ENCODE assay signal across 25 cellular contexts in genomic region chr12:79203103-79203502, GRCh38.
A peak's percentile ranks its signal among the peaks of the same experiment; 100 is the strongest.
DNase-seq lines count a peak whose midpoint lies in the region; ATAC-seq, FAIRE-seq and TF ChIP-seq lines count a peak whose summit lies in the region.
"Had no signal": no experiment of that assay in that cellular context is flagged by ENCODE, and none has a peak within 500 bp of the region (broad histone marks: within the 10 kb centered on the region; RNA-seq: fewer than 3 reads in every experiment).

No MANE protein-coding gene starts in this region.

- peak; percentile 17 for FAIRE-seq in GM12892 (lab: Jason Lieb, UNC)
- FAIRE-seq: H1, HepG2, K562 had no signal

- DNase-seq in NCI-H1092 treated with DMSO at 0.1 percent for 48 hours (lab: John Stamatoyannopoulos, UW): peak; percentile 18
- no peak for DNase-seq in NCI-H1092 (lab: John Stamatoyannopoulos, UW)
- no peak for DNase-seq in GM12892 (ENCODE audit: insufficient read length)
- DNase-seq in OCI-M1 (lab: John Stamatoyannopoulos, UW): peak; percentile 47
- peak; percentile 26 for DNase-seq in dermis blood vessel endothelial cell
- DNase-seq: EL, GF-D8, MM.1S, NCI-H1048, NCI-H1436 treated with DMSO at 0.1 percent for 48 hours, NCI-H2081 treated with DMSO at 0.1 percent for 48 hours, NCI-H226, NCI-H510A treated with DMSO at 0.1 percent for 48 hours, NCI-H82, RPMI8226, SHP77, SW 1271, T-helper 17 cell had no signal

- ATAC-seq in GM18519 (IDR thresholded peaks at IDR 0.05; ENCODE audit: low FRiP score, unreplicated experiment) (no peak), HG02970 (IDR thresholded peaks at IDR 0.05; ENCODE audit: low FRiP score, unreplicated experiment) (no peak), HG03460 (IDR thresholded peaks at IDR 0.05; ENCODE audit: unreplicated experiment) (no peak)
- ATAC-seq: HCT116, HepG2, K562, T-helper 17 cell had no signal

- TF ChIP-seq POLR2A in GM12892 (IDR thresholded peaks at IDR 0.05; ENCODE audit: low read depth, low read length): no peak

Comparison
In these comparisons a context has a peak if more than half of its experiments do, and no peak if none do; other contexts are left out.
1. DNase-seq: peak in NCI-H1092 treated with DMSO at 0.1 percent for 48 hours (single experiment), OCI-M1 (single experiment) and dermis blood vessel endothelial cell (single experiment); none in NCI-H1092 (single experiment) and GM12892 (single experiment).